15 cellular contexts compared by ENCODE assay signal in genomic region chr11:3119141-3119821, GRCh38.
"Had no signal": no experiment of that assay in that cellular context is flagged by ENCODE, and none has a peak within 500 bp of the region (broad histone marks: within the 10 kb centered on the region; RNA-seq: fewer than 3 reads in every experiment).

No MANE protein-coding gene starts in this region.

- H3K27ac Mint-ChIP-seq: activated T-cell treated with anti-CD3 and anti-CD28 coated beads, Interleukin-2, amount 50 U/mL, for 72 hours; naive thymus-derived CD8-positive, alpha-beta T cell; stimulated activated effector memory CD8-positive, alpha-beta T cell treated with anti-CD3 and anti-CD28 coated beads, Interleukin-12 subunit alpha, Interleukin-12 subunit beta, amount 100 ng/mL, for 72 hours had no signal

- H3K27me3 ChIP-seq: cardiac muscle cell, colonic mucosa, upper lobe of left lung had no signal

- H3K4me3 Mint-ChIP-seq: activated T-cell treated with anti-CD3 and anti-CD28 coated beads, Interleukin-2, amount 50 U/mL, for 72 hours; naive thymus-derived CD8-positive, alpha-beta T cell; stimulated activated effector memory CD8-positive, alpha-beta T cell treated with anti-CD3 and anti-CD28 coated beads, Interleukin-12 subunit alpha, Interleukin-12 subunit beta, amount 100 ng/mL, for 72 hours had no signal

- H3K4me1 Mint-ChIP-seq: naive thymus-derived CD8-positive, alpha-beta T cell; stimulated activated effector memory CD8-positive, alpha-beta T cell treated with anti-CD3 and anti-CD28 coated beads, Interleukin-12 subunit alpha, Interleukin-12 subunit beta, amount 100 ng/mL, for 72 hours had no signal

- DNase-seq: activated CD4-positive, alpha-beta T cell treated with anti-CD3 and anti-CD28 coated beads for 1 hour; activated CD4-positive, alpha-beta T cell treated with anti-CD3 and anti-CD28 coated beads, Interleukin-2, amount 50 U/mL, for 48 hours; activated naive CD4-positive, alpha-beta T cell; activated T-cell treated with anti-CD3 and anti-CD28 coated beads, Interleukin-2, amount 50 U/mL, for 72 hours; colonic mucosa; effector CD4-positive, alpha-beta T cell; mammary epithelial cell; nucleus accumbens; psoas muscle; substantia nigra had no signal

- H3K27ac ChIP-seq: cardiac muscle cell, colonic mucosa, psoas muscle, upper lobe of left lung had no signal

- H3K9me3 ChIP-seq: colonic mucosa, psoas muscle had no signal

- ATAC-seq: activated T-cell treated with anti-CD3 and anti-CD28 coated beads, Interleukin-2, amount 50 U/mL, for 72 hours; mucosa of descending colon; naive thymus-derived CD8-positive, alpha-beta T cell; psoas muscle; stimulated activated effector memory CD8-positive, alpha-beta T cell treated with anti-CD3 and anti-CD28 coated beads, Interleukin-12 subunit alpha, Interleukin-12 subunit beta, amount 100 ng/mL, for 72 hours had no signal

- H3K36me3 ChIP-seq: cardiac muscle cell had no signal

- H3K27me3 Mint-ChIP-seq: naive thymus-derived CD8-positive, alpha-beta T cell had no signal

- H3K36me3 Mint-ChIP-seq: stimulated activated effector memory CD8-positive, alpha-beta T cell treated with anti-CD3 and anti-CD28 coated beads, Interleukin-12 subunit alpha, Interleukin-12 subunit beta, amount 100 ng/mL, for 72 hours had no signal

- H3K4me3 ChIP-seq: cardiac muscle cell, colonic mucosa, mucosa of descending colon, psoas muscle, upper lobe of left lung had no signal
